ENCODE assay signal across 8 cellular contexts in the genomic region with DNA sequence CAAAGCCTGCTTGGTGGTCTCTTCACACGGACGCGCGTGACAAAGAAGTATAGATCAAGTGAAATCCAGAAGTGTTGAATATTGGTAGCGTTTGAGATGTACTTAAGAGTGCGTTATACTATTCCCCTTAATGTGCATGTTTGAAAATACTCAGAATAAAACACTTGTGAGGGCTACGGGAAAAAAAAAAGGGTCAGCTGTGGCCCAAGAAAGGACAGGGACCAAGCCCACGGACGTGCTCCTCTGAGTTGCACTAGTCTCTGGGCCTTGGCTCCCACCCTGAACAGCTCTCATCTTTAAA. TPM values are rescaled to one million over a fixed set of nuclear protein-coding genes. Genes with fewer than 3 reads are reported as not detected.
DNase-seq lines count a peak whose midpoint lies in the region; TF ChIP-seq lines count a peak whose summit lies in the region.

No MANE protein-coding gene starts in this region.

- H3K27ac ChIP-seq in C4-2B (peak overlapping the region; percentile 86), ectodermal cell (ENCODE audit: insufficient read depth, low read depth, low read length, poor library complexity, severe bottlenecking) (peak overlapping the region; percentile 78)

- H3K27me3 Mint-ChIP-seq in neural crest cell (ENCODE audit: low read depth) = no peaks in the 10 kb centered on the region

- no peaks in the 10 kb centered on the region for H3K4me1 ChIP-seq in ectodermal cell (ENCODE audit: control insufficient read depth, insufficient read depth, low read length)

- no peaks in the 10 kb centered on the region for H3K27me3 ChIP-seq in ectodermal cell (ENCODE audit: control insufficient read depth, insufficient read depth, low read length, poor library complexity, severe bottlenecking)

- peak overlapping the region; percentile 95 for H3K4me3 Mint-ChIP-seq in neural crest cell

- no peak for TF ChIP-seq CTCF in C4-2B (conservative IDR thresholded peaks at IDR 0.05)
- no peak for TF ChIP-seq CTCF in LNCaP clone FGC (IDR thresholded peaks at IDR 0.05; ENCODE audit: control insufficient read depth, extremely low read depth, insufficient read depth)
- TF ChIP-seq CTCF in neural crest cell (conservative IDR thresholded peaks at IDR 0.05) = no peak

- H3K36me3 ChIP-seq in ectodermal cell (ENCODE audit: control insufficient read depth, insufficient read depth, low read length) = peaks cover 11% of the 10 kb centered on the region

- H3K4me1 Mint-ChIP-seq in neural crest cell = peaks cover 15% of the 10 kb centered on the region

- H3K9me3 Mint-ChIP-seq in neural crest cell = no peaks in the 10 kb centered on the region

- peaks cover 3% of the 10 kb centered on the region for H3K36me3 Mint-ChIP-seq in neural crest cell (ENCODE audit: low read depth)

- H3K27ac Mint-ChIP-seq in neural crest cell (ENCODE audit: unreplicated experiment) = peak overlapping the region; percentile 54

- WGBS in ectodermal cell, 2 experiments = 34 to 36% methylated on average over 9 of the region's 9 CpGs

- H3K4me3 ChIP-seq in LNCaP clone FGC (ENCODE audit: low read depth, low read length) = peak overlapping the region; percentile 100
- H3K4me3 ChIP-seq in ectodermal cell (ENCODE audit: insufficient read depth, low read depth, low read length) = peak overlapping the region; percentile 97

- H3K9me3 ChIP-seq in ectodermal cell (ENCODE audit: control insufficient read depth, low read length) = no peaks in the 10 kb centered on the region

- no peak for DNase-seq in LNCaP clone FGC (ENCODE audit: low read depth)
- DNase-seq in neural crest cell (ENCODE audit: low read depth, low spot score) = no peak
- no peak for DNase-seq in SKM-1 (lab: John Stamatoyannopoulos, UW; ENCODE audit: unreplicated experiment)
- DNase-seq in NCI-H2196 (lab: John Stamatoyannopoulos, UW; ENCODE audit: unreplicated experiment) = no peak
- DNase-seq in glomerular visceral epithelial cell (ENCODE audit: extremely low spot score) = no peak
- no peak for DNase-seq in SHP77 treated with DMSO at 0.1 percent for 48 hours (lab: John Stamatoyannopoulos, UW)

RNA-seq across cellular contexts. Expression of a gene that starts 0.6 kb away (rescaled TPM):
- 70.9 TPM for polyA plus RNA-seq in ectodermal cell (2013, experiment 1 of 4)
- polyA plus RNA-seq in ectodermal cell (2013, experiment 2 of 4) = 68.9 TPM
- 69.1 TPM for polyA plus RNA-seq in ectodermal cell (2013, experiment 3 of 4)
- polyA plus RNA-seq in ectodermal cell (2013, experiment 4 of 4) = 69.5 TPM
- total RNA-seq in neural crest cell = 88.1 and 96.8 TPM in 2 replicates

RNA-seq across cellular contexts. Expression of a gene that starts 13.3 kb away (rescaled TPM):
- polyA plus RNA-seq in ectodermal cell (2013, experiment 1 of 4) = 3.3 TPM
- 2.9 TPM for polyA plus RNA-seq in ectodermal cell (2013, experiment 2 of 4)
- polyA plus RNA-seq in ectodermal cell (2013, experiment 3 of 4) = 1.8 TPM
- 2.9 TPM for polyA plus RNA-seq in ectodermal cell (2013, experiment 4 of 4)
- 1.7 and 1.8 TPM in 2 replicates for total RNA-seq in neural crest cell

RNA-seq across cellular contexts. Expression of a gene that starts 15.7 kb away (rescaled TPM):
- 41.2 TPM for polyA plus RNA-seq in ectodermal cell (2013, experiment 1 of 4)
- polyA plus RNA-seq in ectodermal cell (2013, experiment 2 of 4) = 36.7 TPM
- 29.9 TPM for polyA plus RNA-seq in ectodermal cell (2013, experiment 3 of 4)
- polyA plus RNA-seq in ectodermal cell (2013, experiment 4 of 4) = 33.2 TPM
- total RNA-seq in neural crest cell = 52.8 and 55.9 TPM in 2 replicates

RNA-seq across cellular contexts. Expression of a gene that starts 19.9 kb away (rescaled TPM):
- 348 TPM for polyA plus RNA-seq in ectodermal cell (2013, experiment 1 of 4)
- 360 TPM for polyA plus RNA-seq in ectodermal cell (2013, experiment 2 of 4)
- polyA plus RNA-seq in ectodermal cell (2013, experiment 3 of 4) = 474 TPM
- 531 TPM for polyA plus RNA-seq in ectodermal cell (2013, experiment 4 of 4)
- total RNA-seq in neural crest cell = 329 and 339 TPM in 2 replicates

RNA-seq across cellular contexts. Expression of a gene that starts 38.1 kb away (rescaled TPM):
- polyA plus RNA-seq in ectodermal cell (2013, experiment 1 of 4) = 0.50 TPM
- 0.68 TPM for polyA plus RNA-seq in ectodermal cell (2013, experiment 2 of 4)
- 0.21 TPM for polyA plus RNA-seq in ectodermal cell (2013, experiment 3 of 4)
- 0.73 TPM for polyA plus RNA-seq in ectodermal cell (2013, experiment 4 of 4)
- not detected in 2 replicates for total RNA-seq in neural crest cell
